Comparison of ENCODE assay signal across 17 cellular contexts in the genomic region with DNA sequence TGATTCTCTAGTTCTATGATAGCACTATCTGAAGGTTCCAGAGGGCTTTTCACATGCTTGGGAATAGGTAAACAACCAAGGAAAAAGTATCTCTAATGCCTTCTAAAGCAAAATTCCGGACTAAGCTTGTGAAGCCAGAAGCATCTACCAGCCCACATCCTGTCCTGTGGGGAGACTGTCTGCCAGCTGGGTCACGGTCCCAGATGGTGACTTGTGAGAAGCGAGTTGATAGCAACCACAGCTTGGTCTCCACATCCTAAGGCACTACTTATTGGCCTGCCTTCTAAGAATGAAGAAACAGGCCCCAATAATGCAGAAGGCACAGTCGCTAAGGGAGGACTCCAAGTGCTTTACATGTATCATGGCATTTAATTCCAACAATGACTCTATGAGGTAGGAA.
DNase-seq lines count a peak whose midpoint lies in the region; ATAC-seq and TF ChIP-seq lines count a peak whose summit lies in the region.
"Had no signal": no experiment of that assay in that cellular context is flagged by ENCODE, and none has a peak within 500 bp of the region (broad histone marks: within the 10 kb centered on the region; RNA-seq: fewer than 3 reads in every experiment).

No MANE protein-coding gene starts in this region.

- no peak overlapping the region for H3T11ph ChIP-seq in H9 (ENCODE audit: low read length)

- H3K27me3 ChIP-seq in DND-41 (ENCODE audit: insufficient read depth, low read length, poor library complexity) (no peaks in the 10 kb centered on the region), H9 (ENCODE audit: insufficient read depth, low read length) (no peaks in the 10 kb centered on the region)
- H3K27me3 ChIP-seq: colonic mucosa, thyroid gland had no signal

- H2BK15ac ChIP-seq in H9 (ENCODE audit: low read depth, low read length): no peak overlapping the region

- no peak overlapping the region for H2BK20ac ChIP-seq in H9 (ENCODE audit: low read depth, low read length, poor library complexity, severe bottlenecking)

- no peak overlapping the region for H2AFZ ChIP-seq in DND-41 (ENCODE audit: low read depth, low read length)
- no peak overlapping the region for H2AFZ ChIP-seq in H9 (ENCODE audit: low read length)
- H2AFZ ChIP-seq: hepatocyte had no signal

- H3K4ac ChIP-seq in H9 (ENCODE audit: low read depth, low read length): no peak overlapping the region

- H2AK5ac ChIP-seq in H9 (ENCODE audit: insufficient read length, low read length): no peak overlapping the region

- H3K4me1 Mint-ChIP-seq in H9 (no peaks in the 10 kb centered on the region), glutamatergic neuron (ENCODE audit: low read depth, unreplicated experiment) (no peaks in the 10 kb centered on the region)

- no peak overlapping the region for H4K5ac ChIP-seq in H9 (ENCODE audit: insufficient read length, low read depth, low read length)

- peak; percentile 89 for ATAC-seq in DND-41 (ENCODE audit: insufficient read depth, low read depth)
- no peak for ATAC-seq in HG03280 (IDR thresholded peaks at IDR 0.05; ENCODE audit: unreplicated experiment)
- ATAC-seq: esophagus mucosa had no signal

- no peaks in the 10 kb centered on the region for H4K20me1 ChIP-seq in DND-41 (ENCODE audit: insufficient read depth, low read length)
- no peaks in the 10 kb centered on the region for H4K20me1 ChIP-seq in H9 (ENCODE audit: control insufficient read depth, insufficient read depth, insufficient read length)

- H3K4me3 ChIP-seq in DND-41 (ENCODE audit: low read depth in 1 of 2, low read length in 2 of 2): no peak overlapping the region
- H3K4me3 ChIP-seq: colonic mucosa, hepatocyte, thyroid gland had no signal

- H3K36me3 ChIP-seq in DND-41 (ENCODE audit: insufficient read depth, low read length): no peaks in the 10 kb centered on the region
- H3K36me3 ChIP-seq: colonic mucosa, thyroid gland had no signal

- no peaks in the 10 kb centered on the region for H3K23me2 ChIP-seq in H9 (ENCODE audit: insufficient read length, low read depth, low read length, poor library complexity, severe bottlenecking)

- H3K9me3 Mint-ChIP-seq in H9 (no peaks in the 10 kb centered on the region), glutamatergic neuron (ENCODE audit: unreplicated experiment) (no peaks in the 10 kb centered on the region)
- H3K9me3 Mint-ChIP-seq: activated T-helper 1 cell treated with anti-CD3 and anti-CD28 coated beads, Interleukin-12 subunit alpha, Interleukin-12 subunit beta, Interleukin-2, Interleukin-4 antibody, amounts not matched to agents 30 ng/mL and 10 ng/mL and 1 ng/mL, durations not matched to agents 14 hours and 24 hours and 36 hours had no signal

- peaks cover 65% of the 10 kb centered on the region for H3K4me1 ChIP-seq in DND-41 (ENCODE audit: insufficient read depth, low read length)
- H3K4me1 ChIP-seq in H9 (ENCODE audit: insufficient read depth, low read length): no peaks in the 10 kb centered on the region
- H3K4me1 ChIP-seq: colonic mucosa, thyroid gland had no signal

- no peak overlapping the region for H2BK120ac ChIP-seq in H9 (ENCODE audit: low read depth, low read length, poor library complexity, severe bottlenecking)

- H3K27ac ChIP-seq in DND-41 (ENCODE audit: low read length) (peak overlapping the region; percentile 88), H9 (ENCODE audit: insufficient read length, low read depth, low read length) (no peak overlapping the region)
- H3K27ac ChIP-seq: colonic mucosa, hepatocyte, thyroid gland had no signal

- WGBS in H9 (ENCODE audit: extremely low coverage, insufficient read length, low lambda C conversion rate): no CpG with 5 or more reads among the region's 4 CpGs

- POLR2A ChIA-PET in HEK293T (lab: Yijun Ruan, JAX): no interaction called here

- H3K9me3 ChIP-seq in DND-41 (ENCODE audit: insufficient read depth, low read length, severe bottlenecking): no peaks in the 10 kb centered on the region
- no peaks in the 10 kb centered on the region for H3K9me3 ChIP-seq in H9 (ENCODE audit: control insufficient read depth, low read depth, low read length)
- H3K9me3 ChIP-seq: colonic mucosa, thyroid gland had no signal

- no peak overlapping the region for H3K14ac ChIP-seq in H9 (ENCODE audit: insufficient read depth, low read length)

- no peak overlapping the region for H3K4me3 Mint-ChIP-seq in H9
- H3K4me3 Mint-ChIP-seq in glutamatergic neuron (ENCODE audit: unreplicated experiment): no peak overlapping the region
- H3K4me3 Mint-ChIP-seq: activated T-helper 1 cell treated with anti-CD3 and anti-CD28 coated beads, Interleukin-12 subunit alpha, Interleukin-12 subunit beta, Interleukin-2, Interleukin-4 antibody, amounts not matched to agents 30 ng/mL and 10 ng/mL and 1 ng/mL, durations not matched to agents 14 hours and 24 hours and 36 hours had no signal

- H3K27ac Mint-ChIP-seq in H9 (no peak overlapping the region), glutamatergic neuron (ENCODE audit: unreplicated experiment) (no peak overlapping the region)
- H3K27ac Mint-ChIP-seq: activated T-helper 1 cell treated with anti-CD3 and anti-CD28 coated beads, Interleukin-12 subunit alpha, Interleukin-12 subunit beta, Interleukin-2, Interleukin-4 antibody, amounts not matched to agents 30 ng/mL and 10 ng/mL and 1 ng/mL, durations not matched to agents 14 hours and 24 hours and 36 hours; progenitor cell of endocrine pancreas had no signal

- H2BK5ac ChIP-seq in H9 (ENCODE audit: insufficient read length, low read length): no peak overlapping the region

- H3K23ac ChIP-seq in H9 (ENCODE audit: insufficient read length, low read depth, low read length): peak overlapping the region; percentile 57

- H3K18ac ChIP-seq in H9 (ENCODE audit: insufficient read length, low read depth, low read length): no peak overlapping the region

- H4K8ac ChIP-seq in H9 (replicated peaks; ENCODE audit: insufficient read length, low read depth, low read length): no peak overlapping the region

- peak overlapping the region; percentile 32 for H3K9ac ChIP-seq in DND-41 (ENCODE audit: low read depth, low read length)
- no peak overlapping the region for H3K9ac ChIP-seq in H9 (ENCODE audit: extremely low read depth, insufficient read length, low read length)

- H2BK12ac ChIP-seq in H9 (ENCODE audit: insufficient read length, low read depth, low read length): no peak overlapping the region

- H3K4me2 ChIP-seq in DND-41 (ENCODE audit: insufficient read depth, low read length) (peak overlapping the region; percentile 41; the same call in 1 of the 2 replicates), H9 (ENCODE audit: insufficient read depth, insufficient read length, low read length) (no peak overlapping the region)
- H3K4me2 ChIP-seq: hepatocyte had no signal

- H3K27me3 Mint-ChIP-seq in H9 (ENCODE audit: low read depth) (no peaks in the 10 kb centered on the region; the same call in 1 of the 2 replicates), glutamatergic neuron (ENCODE audit: unreplicated experiment) (peaks cover 4% of the 10 kb centered on the region)
- H3K27me3 Mint-ChIP-seq: progenitor cell of endocrine pancreas had no signal

- H3K56ac ChIP-seq in H9 (ENCODE audit: insufficient read length, low read depth, low read length): no peak overlapping the region

- no peak for TF ChIP-seq CTCF in DND-41 (IDR thresholded peaks at IDR 0.05; ENCODE audit: borderline replicate concordance, extremely low read depth, low read length, poor library complexity, severe bottlenecking)
- TF ChIP-seq CTCF in H9 (conservative IDR thresholded peaks at IDR 0.05): no peak
- no peak for TF ChIP-seq CTCF in glutamatergic neuron (IDR thresholded peaks at IDR 0.05; ENCODE audit: partially characterized antibody, unreplicated experiment)

- DNase-seq in DND-41: peak; percentile 95
- DNase-seq in H9: no peak
- peak; percentile 38 for DNase-seq in UCSD-AML1 (lab: John Stamatoyannopoulos, UW; ENCODE audit: unreplicated experiment)
- DNase-seq in myocyte (ENCODE audit: low read depth): peak; percentile 52
- DNase-seq in HEK293T (ENCODE audit: extremely low spot score): no peak
- no peak for DNase-seq in glutamatergic neuron
- DNase-seq: colonic mucosa, COR-L47, GOT3, NCI-H2081 treated with DMSO at 0.1 percent for 48 hours, NCI-H774, thyroid gland had no signal

- no peak overlapping the region for H4K91ac ChIP-seq in H9 (ENCODE audit: insufficient read length, low read depth, low read length)

- no peaks in the 10 kb centered on the region for H3K36me3 Mint-ChIP-seq in H9 (ENCODE audit: insufficient read depth in 1 of 3, low read depth in 3 of 3)
- no peaks in the 10 kb centered on the region for H3K36me3 Mint-ChIP-seq in glutamatergic neuron (ENCODE audit: unreplicated experiment)

- H3K79me2 ChIP-seq in DND-41 (ENCODE audit: insufficient read depth, low read length): no peaks in the 10 kb centered on the region
- no peaks in the 10 kb centered on the region for H3K79me2 ChIP-seq in H9 (ENCODE audit: insufficient read depth, low read length)
- H3K79me2 ChIP-seq: hepatocyte had no signal

- H3K79me1 ChIP-seq in H9 (ENCODE audit: insufficient read depth, low read depth, low read length, poor library complexity, severe bottlenecking): no peaks in the 10 kb centered on the region

- CTCF ChIA-PET in HEK293T (lab: Yijun Ruan, JAX): interaction anchor here (0.5 kb wide), 1 partner anchor 9 kb away, joined by 6 read pairs; no protein-coding TSS in a partner anchor

TF ChIP-seq in HEK293T, 16 proteins besides CTCF, POLR2A, EP300 and RAD21 (continues in another document):
- TF ChIP-seq FOXK2 (IDR thresholded peaks at IDR 0.05) (no peak), FOXM1 (IDR thresholded peaks at IDR 0.05; ENCODE audit: borderline replicate concordance) (no peak), FOXA1 (IDR thresholded peaks at IDR 0.05) (no peak), LEF1 (IDR thresholded peaks at IDR 0.05; ENCODE audit: borderline replicate concordance) (no peak), NFRKB (IDR thresholded peaks at IDR 0.05) (no peak), SUZ12 (IDR thresholded peaks at IDR 0.05) (no peak), HDGF (IDR thresholded peaks at IDR 0.05; ENCODE audit: borderline replicate concordance) (no peak), ARNT (IDR thresholded peaks at IDR 0.05) (no peak), SP1 (IDR thresholded peaks at IDR 0.05) (no peak), ZNF384 (IDR thresholded peaks at IDR 0.05) (no peak), TARDBP (IDR thresholded peaks at IDR 0.05) (no peak), CTBP1 (IDR thresholded peaks at IDR 0.05; ENCODE audit: borderline replicate concordance) (no peak), ELF4 (IDR thresholded peaks at IDR 0.05) (no peak)
- TF ChIP-seq, protein P1, sequence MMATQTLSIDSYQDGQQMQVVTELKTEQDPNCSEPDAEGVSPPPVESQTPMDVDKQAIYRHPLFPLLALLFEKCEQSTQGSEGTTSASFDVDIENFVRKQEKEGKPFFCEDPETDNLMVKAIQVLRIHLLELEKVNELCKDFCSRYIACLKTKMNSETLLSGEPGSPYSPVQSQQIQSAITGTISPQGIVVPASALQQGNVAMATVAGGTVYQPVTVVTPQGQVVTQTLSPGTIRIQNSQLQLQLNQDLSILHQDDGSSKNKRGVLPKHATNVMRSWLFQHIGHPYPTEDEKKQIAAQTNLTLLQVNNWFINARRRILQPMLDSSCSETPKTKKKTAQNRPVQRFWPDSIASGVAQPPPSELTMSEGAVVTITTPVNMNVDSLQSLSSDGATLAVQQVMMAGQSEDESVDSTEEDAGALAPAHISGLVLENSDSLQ (IDR thresholded peaks at IDR 0.05): no peak

Comparison
In these comparisons a context has a peak if more than half of its experiments do, and no peak if none do; other contexts are left out.
1. DNase-seq: peak in DND-41 (single experiment), UCSD-AML1 (single experiment) and myocyte (single experiment); none in H9 (single experiment), HEK293T (single experiment) and glutamatergic neuron (single experiment).